ENCODE assay signal across 1 cellular context in the genomic region with DNA sequence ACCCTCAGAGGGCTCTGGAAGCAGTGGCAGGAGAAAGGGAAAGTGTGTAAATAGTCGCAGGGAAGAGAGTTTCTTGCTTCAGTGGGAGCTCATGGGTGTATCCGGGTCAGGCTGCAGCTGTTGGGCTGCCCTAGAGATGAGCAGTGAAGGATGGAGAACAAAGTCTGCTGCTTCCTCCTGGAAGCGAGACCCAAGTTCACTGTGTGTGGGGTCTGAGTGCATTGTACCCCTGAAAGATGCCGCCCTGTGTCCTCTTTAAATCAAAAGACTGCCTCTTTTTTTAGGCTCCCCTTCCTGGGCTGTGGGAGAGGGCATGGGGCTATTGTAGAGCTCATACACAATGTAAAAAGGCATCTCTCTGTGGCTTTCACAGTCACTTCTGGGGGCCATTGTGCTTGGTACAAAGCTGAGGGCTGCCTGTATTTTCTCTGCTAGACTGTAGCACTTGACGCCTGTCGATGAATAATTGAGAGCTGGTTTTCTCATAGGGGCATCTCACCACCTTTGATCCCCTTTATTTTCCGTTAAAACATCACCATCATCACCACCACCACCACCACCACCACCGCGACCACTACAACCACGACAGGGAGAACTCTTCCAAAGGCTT.
TF ChIP-seq lines count a peak whose summit lies in the region.

No MANE protein-coding gene starts in this region.

TF ChIP-seq in GM12878, 131 proteins besides CTCF, POLR2A, EP300 and RAD21 (continued from another document and continues in another):
- TF ChIP-seq, protein P1, sequence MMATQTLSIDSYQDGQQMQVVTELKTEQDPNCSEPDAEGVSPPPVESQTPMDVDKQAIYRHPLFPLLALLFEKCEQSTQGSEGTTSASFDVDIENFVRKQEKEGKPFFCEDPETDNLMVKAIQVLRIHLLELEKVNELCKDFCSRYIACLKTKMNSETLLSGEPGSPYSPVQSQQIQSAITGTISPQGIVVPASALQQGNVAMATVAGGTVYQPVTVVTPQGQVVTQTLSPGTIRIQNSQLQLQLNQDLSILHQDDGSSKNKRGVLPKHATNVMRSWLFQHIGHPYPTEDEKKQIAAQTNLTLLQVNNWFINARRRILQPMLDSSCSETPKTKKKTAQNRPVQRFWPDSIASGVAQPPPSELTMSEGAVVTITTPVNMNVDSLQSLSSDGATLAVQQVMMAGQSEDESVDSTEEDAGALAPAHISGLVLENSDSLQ (IDR thresholded peaks at IDR 0.05), result no peak
- no peak for TF ChIP-seq NFYA (IDR thresholded peaks at IDR 0.05; ENCODE audit: borderline replicate concordance, low read depth, low read length)
- TF ChIP-seq, protein P2, sequence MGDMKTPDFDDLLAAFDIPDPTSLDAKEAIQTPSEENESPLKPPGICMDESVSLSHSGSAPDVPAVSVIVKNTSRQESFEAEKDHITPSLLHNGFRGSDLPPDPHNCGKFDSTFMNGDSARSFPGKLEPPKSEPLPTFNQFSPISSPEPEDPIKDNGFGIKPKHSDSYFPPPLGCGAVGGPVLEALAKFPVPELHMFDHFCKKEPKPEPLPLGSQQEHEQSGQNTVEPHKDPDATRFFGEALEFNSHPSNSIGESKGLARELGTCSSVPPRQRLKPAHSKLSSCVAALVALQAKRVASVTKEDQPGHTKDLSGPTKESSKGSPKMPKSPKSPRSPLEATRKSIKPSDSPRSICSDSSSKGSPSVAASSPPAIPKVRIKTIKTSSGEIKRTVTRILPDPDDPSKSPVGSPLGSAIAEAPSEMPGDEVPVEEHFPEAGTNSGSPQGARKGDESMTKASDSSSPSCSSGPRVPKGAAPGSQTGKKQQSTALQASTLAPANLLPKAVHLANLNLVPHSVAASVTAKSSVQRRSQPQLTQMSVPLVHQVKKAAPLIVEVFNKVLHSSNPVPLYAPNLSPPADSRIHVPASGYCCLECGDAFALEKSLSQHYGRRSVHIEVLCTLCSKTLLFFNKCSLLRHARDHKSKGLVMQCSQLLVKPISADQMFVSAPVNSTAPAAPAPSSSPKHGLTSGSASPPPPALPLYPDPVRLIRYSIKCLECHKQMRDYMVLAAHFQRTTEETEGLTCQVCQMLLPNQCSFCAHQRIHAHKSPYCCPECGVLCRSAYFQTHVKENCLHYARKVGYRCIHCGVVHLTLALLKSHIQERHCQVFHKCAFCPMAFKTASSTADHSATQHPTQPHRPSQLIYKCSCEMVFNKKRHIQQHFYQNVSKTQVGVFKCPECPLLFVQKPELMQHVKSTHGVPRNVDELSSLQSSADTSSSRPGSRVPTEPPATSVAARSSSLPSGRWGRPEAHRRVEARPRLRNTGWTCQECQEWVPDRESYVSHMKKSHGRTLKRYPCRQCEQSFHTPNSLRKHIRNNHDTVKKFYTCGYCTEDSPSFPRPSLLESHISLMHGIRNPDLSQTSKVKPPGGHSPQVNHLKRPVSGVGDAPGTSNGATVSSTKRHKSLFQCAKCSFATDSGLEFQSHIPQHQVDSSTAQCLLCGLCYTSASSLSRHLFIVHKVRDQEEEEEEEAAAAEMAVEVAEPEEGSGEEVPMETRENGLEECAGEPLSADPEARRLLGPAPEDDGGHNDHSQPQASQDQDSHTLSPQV (IDR thresholded peaks at IDR 0.05), result no peak
- TF ChIP-seq CHD4 (IDR thresholded peaks at IDR 0.05), result no peak
- no peak; the same call in 1 of the 2 replicates for TF ChIP-seq SMC3 (IDR thresholded peaks at IDR 0.05; ENCODE audit: borderline replicate concordance, low read length)
- TF ChIP-seq RBBP5 (conservative IDR thresholded peaks at IDR 0.05), result no peak
- no peak for TF ChIP-seq POLR2AphosphoS2 (IDR thresholded peaks at IDR 0.05; ENCODE audit: low read depth, low read length)
- no peak for TF ChIP-seq CEBPB (IDR thresholded peaks at IDR 0.05; ENCODE audit: borderline replicate concordance in 1 of 2, low read depth in 2 of 2, low read length in 2 of 2)
- peak; percentile 45; the same call in 1 of the 2 replicates for TF ChIP-seq IKZF1 (conservative IDR thresholded peaks at IDR 0.05)
- TF ChIP-seq RCOR1 (conservative IDR thresholded peaks at IDR 0.05; ENCODE audit: low read depth, low read length), result no peak
- TF ChIP-seq YY1 (IDR thresholded peaks at IDR 0.05; ENCODE audit: low read depth, low read length), result peak; percentile 44; the same call in 1 of the 2 replicates
- TF ChIP-seq, protein P3, sequence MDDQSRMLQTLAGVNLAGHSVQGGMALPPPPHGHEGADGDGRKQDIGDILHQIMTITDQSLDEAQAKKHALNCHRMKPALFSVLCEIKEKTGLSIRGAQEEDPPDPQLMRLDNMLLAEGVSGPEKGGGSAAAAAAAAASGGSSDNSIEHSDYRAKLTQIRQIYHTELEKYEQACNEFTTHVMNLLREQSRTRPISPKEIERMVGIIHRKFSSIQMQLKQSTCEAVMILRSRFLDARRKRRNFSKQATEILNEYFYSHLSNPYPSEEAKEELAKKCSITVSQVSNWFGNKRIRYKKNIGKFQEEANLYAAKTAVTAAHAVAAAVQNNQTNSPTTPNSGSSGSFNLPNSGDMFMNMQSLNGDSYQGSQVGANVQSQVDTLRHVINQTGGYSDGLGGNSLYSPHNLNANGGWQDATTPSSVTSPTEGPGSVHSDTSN (IDR thresholded peaks at IDR 0.05; ENCODE audit: insufficient replicate concordance, low read depth, low read length), result no peak
- no peak for TF ChIP-seq PML (IDR thresholded peaks at IDR 0.05; ENCODE audit: low read length)
- TF ChIP-seq RAD51 (IDR thresholded peaks at IDR 0.05), result no peak
- TF ChIP-seq, protein P4, sequence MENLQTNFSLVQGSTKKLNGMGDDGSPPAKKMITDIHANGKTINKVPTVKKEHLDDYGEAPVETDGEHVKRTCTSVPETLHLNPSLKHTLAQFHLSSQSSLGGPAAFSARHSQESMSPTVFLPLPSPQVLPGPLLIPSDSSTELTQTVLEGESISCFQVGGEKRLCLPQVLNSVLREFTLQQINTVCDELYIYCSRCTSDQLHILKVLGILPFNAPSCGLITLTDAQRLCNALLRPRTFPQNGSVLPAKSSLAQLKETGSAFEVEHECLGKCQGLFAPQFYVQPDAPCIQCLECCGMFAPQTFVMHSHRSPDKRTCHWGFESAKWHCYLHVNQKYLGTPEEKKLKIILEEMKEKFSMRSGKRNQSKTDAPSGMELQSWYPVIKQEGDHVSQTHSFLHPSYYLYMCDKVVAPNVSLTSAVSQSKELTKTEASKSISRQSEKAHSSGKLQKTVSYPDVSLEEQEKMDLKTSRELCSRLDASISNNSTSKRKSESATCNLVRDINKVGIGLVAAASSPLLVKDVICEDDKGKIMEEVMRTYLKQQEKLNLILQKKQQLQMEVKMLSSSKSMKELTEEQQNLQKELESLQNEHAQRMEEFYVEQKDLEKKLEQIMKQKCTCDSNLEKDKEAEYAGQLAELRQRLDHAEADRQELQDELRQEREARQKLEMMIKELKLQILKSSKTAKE (IDR thresholded peaks at IDR 0.05; ENCODE audit: low read depth, poor library complexity, severe bottlenecking), result no peak
- TF ChIP-seq, protein P5, sequence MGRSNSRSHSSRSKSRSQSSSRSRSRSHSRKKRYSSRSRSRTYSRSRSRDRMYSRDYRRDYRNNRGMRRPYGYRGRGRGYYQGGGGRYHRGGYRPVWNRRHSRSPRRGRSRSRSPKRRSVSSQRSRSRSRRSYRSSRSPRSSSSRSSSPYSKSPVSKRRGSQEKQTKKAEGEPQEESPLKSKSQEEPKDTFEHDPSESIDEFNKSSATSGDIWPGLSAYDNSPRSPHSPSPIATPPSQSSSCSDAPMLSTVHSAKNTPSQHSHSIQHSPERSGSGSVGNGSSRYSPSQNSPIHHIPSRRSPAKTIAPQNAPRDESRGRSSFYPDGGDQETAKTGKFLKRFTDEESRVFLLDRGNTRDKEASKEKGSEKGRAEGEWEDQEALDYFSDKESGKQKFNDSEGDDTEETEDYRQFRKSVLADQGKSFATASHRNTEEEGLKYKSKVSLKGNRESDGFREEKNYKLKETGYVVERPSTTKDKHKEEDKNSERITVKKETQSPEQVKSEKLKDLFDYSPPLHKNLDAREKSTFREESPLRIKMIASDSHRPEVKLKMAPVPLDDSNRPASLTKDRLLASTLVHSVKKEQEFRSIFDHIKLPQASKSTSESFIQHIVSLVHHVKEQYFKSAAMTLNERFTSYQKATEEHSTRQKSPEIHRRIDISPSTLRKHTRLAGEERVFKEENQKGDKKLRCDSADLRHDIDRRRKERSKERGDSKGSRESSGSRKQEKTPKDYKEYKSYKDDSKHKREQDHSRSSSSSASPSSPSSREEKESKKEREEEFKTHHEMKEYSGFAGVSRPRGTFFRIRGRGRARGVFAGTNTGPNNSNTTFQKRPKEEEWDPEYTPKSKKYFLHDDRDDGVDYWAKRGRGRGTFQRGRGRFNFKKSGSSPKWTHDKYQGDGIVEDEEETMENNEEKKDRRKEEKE (IDR thresholded peaks at IDR 0.05), result no peak
- peak; percentile 46; the same call in 1 of the 2 replicates for TF ChIP-seq NR2F1 (conservative IDR thresholded peaks at IDR 0.05)
- no peak for TF ChIP-seq SREBF2 (IDR thresholded peaks at IDR 0.05; ENCODE audit: low read length)
- TF ChIP-seq RUNX3 (IDR thresholded peaks at IDR 0.05; ENCODE audit: low read length), result peak; percentile 55
- TF ChIP-seq SIN3A (IDR thresholded peaks at IDR 0.05; ENCODE audit: low read depth, low read length), result no peak
- no peak for TF ChIP-seq KAT2A (conservative IDR thresholded peaks at IDR 0.05; ENCODE audit: control insufficient read depth, low read depth, low read length)
- TF ChIP-seq PAX5 (IDR thresholded peaks at IDR 0.05; ENCODE audit: borderline replicate concordance, low read depth, low read length), result no peak
- TF ChIP-seq, protein P6, sequence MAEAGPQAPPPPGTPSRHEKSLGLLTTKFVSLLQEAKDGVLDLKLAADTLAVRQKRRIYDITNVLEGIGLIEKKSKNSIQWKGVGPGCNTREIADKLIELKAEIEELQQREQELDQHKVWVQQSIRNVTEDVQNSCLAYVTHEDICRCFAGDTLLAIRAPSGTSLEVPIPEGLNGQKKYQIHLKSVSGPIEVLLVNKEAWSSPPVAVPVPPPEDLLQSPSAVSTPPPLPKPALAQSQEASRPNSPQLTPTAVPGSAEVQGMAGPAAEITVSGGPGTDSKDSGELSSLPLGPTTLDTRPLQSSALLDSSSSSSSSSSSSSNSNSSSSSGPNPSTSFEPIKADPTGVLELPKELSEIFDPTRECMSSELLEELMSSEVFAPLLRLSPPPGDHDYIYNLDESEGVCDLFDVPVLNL (IDR thresholded peaks at IDR 0.05; ENCODE audit: low read depth, low read length), result no peak
- TF ChIP-seq, protein P7, sequence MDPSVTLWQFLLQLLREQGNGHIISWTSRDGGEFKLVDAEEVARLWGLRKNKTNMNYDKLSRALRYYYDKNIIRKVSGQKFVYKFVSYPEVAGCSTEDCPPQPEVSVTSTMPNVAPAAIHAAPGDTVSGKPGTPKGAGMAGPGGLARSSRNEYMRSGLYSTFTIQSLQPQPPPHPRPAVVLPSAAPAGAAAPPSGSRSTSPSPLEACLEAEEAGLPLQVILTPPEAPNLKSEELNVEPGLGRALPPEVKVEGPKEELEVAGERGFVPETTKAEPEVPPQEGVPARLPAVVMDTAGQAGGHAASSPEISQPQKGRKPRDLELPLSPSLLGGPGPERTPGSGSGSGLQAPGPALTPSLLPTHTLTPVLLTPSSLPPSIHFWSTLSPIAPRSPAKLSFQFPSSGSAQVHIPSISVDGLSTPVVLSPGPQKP (IDR thresholded peaks at IDR 0.05; ENCODE audit: low read depth, low read length), result no peak
- no peak for TF ChIP-seq ZSCAN29 (IDR thresholded peaks at IDR 0.05)
- TF ChIP-seq PAX8 (IDR thresholded peaks at IDR 0.05), result no peak
- TF ChIP-seq HDGF (IDR thresholded peaks at IDR 0.05), result no peak
- TF ChIP-seq, protein P8, sequence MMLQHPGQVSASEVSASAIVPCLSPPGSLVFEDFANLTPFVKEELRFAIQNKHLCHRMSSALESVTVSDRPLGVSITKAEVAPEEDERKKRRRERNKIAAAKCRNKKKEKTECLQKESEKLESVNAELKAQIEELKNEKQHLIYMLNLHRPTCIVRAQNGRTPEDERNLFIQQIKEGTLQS (IDR thresholded peaks at IDR 0.05; ENCODE audit: borderline replicate concordance, extremely low read depth, low read depth, low read length), result no peak
- 0 out of 2 replicates have a peak, but pooled peaks have one; percentile 52 for TF ChIP-seq DPF2 (IDR thresholded peaks at IDR 0.05)
- no peak for TF ChIP-seq MTA3 (IDR thresholded peaks at IDR 0.05; ENCODE audit: borderline replicate concordance, low read length)
- no peak for TF ChIP-seq MXI1 (IDR thresholded peaks at IDR 0.05; ENCODE audit: low read depth, low read length)
- TF ChIP-seq RFX5 (IDR thresholded peaks at IDR 0.05; ENCODE audit: low read depth, low read length), result no peak
- TF ChIP-seq, protein P9, sequence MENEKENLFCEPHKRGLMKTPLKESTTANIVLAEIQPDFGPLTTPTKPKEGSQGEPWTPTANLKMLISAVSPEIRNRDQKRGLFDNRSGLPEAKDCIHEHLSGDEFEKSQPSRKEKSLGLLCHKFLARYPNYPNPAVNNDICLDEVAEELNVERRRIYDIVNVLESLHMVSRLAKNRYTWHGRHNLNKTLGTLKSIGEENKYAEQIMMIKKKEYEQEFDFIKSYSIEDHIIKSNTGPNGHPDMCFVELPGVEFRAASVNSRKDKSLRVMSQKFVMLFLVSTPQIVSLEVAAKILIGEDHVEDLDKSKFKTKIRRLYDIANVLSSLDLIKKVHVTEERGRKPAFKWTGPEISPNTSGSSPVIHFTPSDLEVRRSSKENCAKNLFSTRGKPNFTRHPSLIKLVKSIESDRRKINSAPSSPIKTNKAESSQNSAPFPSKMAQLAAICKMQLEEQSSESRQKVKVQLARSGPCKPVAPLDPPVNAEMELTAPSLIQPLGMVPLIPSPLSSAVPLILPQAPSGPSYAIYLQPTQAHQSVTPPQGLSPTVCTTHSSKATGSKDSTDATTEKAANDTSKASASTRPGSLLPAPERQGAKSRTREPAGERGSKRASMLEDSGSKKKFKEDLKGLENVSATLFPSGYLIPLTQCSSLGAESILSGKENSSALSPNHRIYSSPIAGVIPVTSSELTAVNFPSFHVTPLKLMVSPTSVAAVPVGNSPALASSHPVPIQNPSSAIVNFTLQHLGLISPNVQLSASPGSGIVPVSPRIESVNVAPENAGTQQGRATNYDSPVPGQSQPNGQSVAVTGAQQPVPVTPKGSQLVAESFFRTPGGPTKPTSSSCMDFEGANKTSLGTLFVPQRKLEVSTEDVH (IDR thresholded peaks at IDR 0.05; ENCODE audit: low read depth, partially characterized antibody), result no peak
- TF ChIP-seq BMI1 (IDR thresholded peaks at IDR 0.05; ENCODE audit: borderline replicate concordance), result no peak
- TF ChIP-seq NFIC (IDR thresholded peaks at IDR 0.05; ENCODE audit: low read depth, low read length), result 0 out of 2 replicates have a peak, but pooled peaks have one; percentile 11
